ENCODE assay signal across 2 cellular contexts in the genomic region with DNA sequence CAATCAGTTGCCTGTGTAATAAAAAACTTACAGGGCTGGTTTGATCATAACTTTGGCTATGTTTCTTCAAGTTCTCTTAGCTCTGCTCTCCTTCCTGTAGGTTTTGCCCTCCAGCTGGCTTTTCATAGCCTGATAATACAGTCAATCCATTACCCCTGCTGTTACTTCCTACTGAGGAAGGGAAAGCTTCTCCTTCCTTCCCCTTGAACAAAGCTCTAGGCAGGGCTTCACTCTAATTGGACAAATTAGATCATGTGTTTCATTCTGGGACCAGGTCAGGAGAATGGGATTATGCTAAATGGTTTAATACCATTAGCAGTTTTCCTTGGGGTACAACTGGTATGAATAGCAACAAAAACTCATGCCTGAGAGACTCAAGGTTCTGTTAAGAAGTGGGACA.
TF ChIP-seq lines count a peak whose summit lies in the region.

No MANE protein-coding gene starts in this region.

TF ChIP-seq in IMR-90, 13 proteins besides CTCF, POLR2A, EP300 and RAD21 (continued from another document):
- TF ChIP-seq, protein P1, sequence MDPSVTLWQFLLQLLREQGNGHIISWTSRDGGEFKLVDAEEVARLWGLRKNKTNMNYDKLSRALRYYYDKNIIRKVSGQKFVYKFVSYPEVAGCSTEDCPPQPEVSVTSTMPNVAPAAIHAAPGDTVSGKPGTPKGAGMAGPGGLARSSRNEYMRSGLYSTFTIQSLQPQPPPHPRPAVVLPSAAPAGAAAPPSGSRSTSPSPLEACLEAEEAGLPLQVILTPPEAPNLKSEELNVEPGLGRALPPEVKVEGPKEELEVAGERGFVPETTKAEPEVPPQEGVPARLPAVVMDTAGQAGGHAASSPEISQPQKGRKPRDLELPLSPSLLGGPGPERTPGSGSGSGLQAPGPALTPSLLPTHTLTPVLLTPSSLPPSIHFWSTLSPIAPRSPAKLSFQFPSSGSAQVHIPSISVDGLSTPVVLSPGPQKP (IDR thresholded peaks at IDR 0.05; ENCODE audit: borderline replicate concordance, low read depth, low read length), result no peak
- TF ChIP-seq SMC3 (IDR thresholded peaks at IDR 0.05; ENCODE audit: low read depth, low read length), result no peak
- TF ChIP-seq CEBPB (IDR thresholded peaks at IDR 0.05; ENCODE audit: low read depth, low read length), result no peak
TF ChIP-seq in IMR-90: peak in this region for 0.

TF ChIP-seq in SK-N-SH, 30 proteins besides CTCF, POLR2A, EP300 and RAD21 (continued from another document):
- TF ChIP-seq EZH2phosphoT487 (IDR thresholded peaks at IDR 0.05; ENCODE audit: borderline replicate concordance, low read depth) (no peak), MEF2A (IDR thresholded peaks at IDR 0.05; ENCODE audit: borderline replicate concordance, low read depth) (no peak), GABPA (IDR thresholded peaks at IDR 0.05; ENCODE audit: low read depth) (no peak)
